Comparison of ENCODE assay signal across 15 cellular contexts in the genomic region with DNA sequence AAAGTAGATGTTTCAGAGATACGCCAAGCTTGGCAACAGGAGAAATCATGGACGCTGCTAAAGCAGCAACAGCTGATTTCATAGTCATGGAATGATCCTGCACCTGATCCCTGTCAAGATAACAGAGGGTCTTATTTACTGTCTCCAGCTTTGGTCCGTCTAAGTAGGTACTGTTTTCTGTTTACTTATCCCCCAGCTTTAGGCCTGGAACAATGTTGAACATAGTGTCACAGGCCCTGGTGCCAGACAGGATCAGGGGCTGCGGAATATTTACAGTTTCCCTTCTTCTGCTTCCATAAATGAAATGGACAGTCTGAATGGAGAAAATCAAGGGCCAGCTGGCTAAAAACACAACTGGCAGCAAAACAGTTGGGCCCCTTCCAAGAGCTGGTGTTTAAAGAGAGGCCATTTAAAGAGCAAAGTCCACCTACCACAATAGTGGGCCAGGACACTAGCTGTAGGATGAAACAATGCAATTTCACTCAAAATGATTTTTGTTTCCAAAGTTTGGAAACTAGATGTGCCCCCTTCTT. TPM values are rescaled to one million over a fixed set of nuclear protein-coding genes. Genes with fewer than 3 reads are reported as not detected.
A peak's percentile ranks its signal among the peaks of the same experiment; 100 is the strongest.
DNase-seq lines count a peak whose midpoint lies in the region; ATAC-seq and TF ChIP-seq lines count a peak whose summit lies in the region.
"Had no signal": no experiment of that assay in that cellular context is flagged by ENCODE, and none has a peak within 500 bp of the region (broad histone marks: within the 10 kb centered on the region; RNA-seq: fewer than 3 reads in every experiment).

No MANE protein-coding gene starts in this region.

- H3K36me3 ChIP-seq in liver (ENCODE audit: control insufficient read depth in 4 of 4, insufficient read depth in 3 of 4, low read depth in 1 of 4, low read length in 3 of 4), result no peaks in the 10 kb centered on the region
- no peaks in the 10 kb centered on the region for H3K36me3 ChIP-seq in uterus
- no peaks in the 10 kb centered on the region for H3K36me3 ChIP-seq in PC-9 (ENCODE audit: low read depth)
- H3K36me3 ChIP-seq: adrenal gland had no signal

- peaks cover 67% of the 10 kb centered on the region for H3K27me3 Mint-ChIP-seq in central memory CD8-positive, alpha-beta T cell

- H3K4me3 ChIP-seq in liver (ENCODE audit: low read depth in 1 of 3, low read length in 3 of 3) (peak overlapping the region; percentile 30 to 95 (median 74)), uterus (no peak overlapping the region), PC-9 (no peak overlapping the region)
- H3K4me3 ChIP-seq: adrenal gland had no signal

- intact Hi-C loops in uterus (cut with DNase I; ENCODE audit: low total_unique reads) (no loop called here), PC-9 (cut with micrococcal nuclease; ENCODE audit: unreplicated experiment) (no loop called here)

- CTCF ChIA-PET in PC-9 (lab: Charles Lee), result no interaction called here

- no peak for ATAC-seq in central memory CD8-positive, alpha-beta T cell (replicated peaks; ENCODE audit: extremely low read depth, poor library complexity, severe bottlenecking)
- ATAC-seq in HG02870 (IDR thresholded peaks at IDR 0.05; ENCODE audit: unreplicated experiment), result no peak
- ATAC-seq: natural killer cell treated with Interleukin-12 subunit alpha and Interleukin-12 subunit beta and Interleukin-15 and Interleukin-18, amount 100 ng/mL, for 72 hours had no signal

- H3K27ac ChIP-seq in liver (ENCODE audit: low read depth in 1 of 2, low read length in 2 of 2) (peak overlapping the region in 1 of 2 donors; percentile 68), uterus (peak overlapping the region; percentile 3 to 50), PC-9 (no peak overlapping the region)
- H3K27ac ChIP-seq: adrenal gland had no signal

- no peaks in the 10 kb centered on the region for H3K9me3 Mint-ChIP-seq in central memory CD8-positive, alpha-beta T cell

- peaks cover 20% of the 10 kb centered on the region for H3K4me1 Mint-ChIP-seq in central memory CD8-positive, alpha-beta T cell

- peak; percentile 44 for DNase-seq in NCI-H2196 (lab: John Stamatoyannopoulos, UW; ENCODE audit: unreplicated experiment)
- DNase-seq in NCI-H2196 treated with DMSO at 0.1 percent for 48 hours (lab: John Stamatoyannopoulos, UW; ENCODE audit: unreplicated experiment), result no peak
- DNase-seq in central memory CD8-positive, alpha-beta T cell (ENCODE audit: low spot score in 2 of 2), result no peak
- peak; percentile 21 to 27 for DNase-seq in uterus
- DNase-seq in PC-9, result no peak
- no peak for DNase-seq in GF-D8 (lab: John Stamatoyannopoulos, UW)
- DNase-seq: adrenal gland; DND-41; NCI-H1930; stimulated activated CD4-positive, alpha-beta T cell treated with anti-CD3 and anti-CD28 coated beads, Interleukin-12 subunit alpha, Interleukin-12 subunit beta, amount 100 ng/mL, for 4 hours; stimulated activated CD8-positive, alpha-beta memory T cell treated with anti-CD3 and anti-CD28 coated beads, Interleukin-4, amount 100 ng/mL, for 48 hours; T-helper 9 cell had no signal

- H3K4me1 ChIP-seq in liver (ENCODE audit: control insufficient read depth in 4 of 4, insufficient read depth in 4 of 4, low read length in 3 of 4) (peaks cover 9 to 36% (median 19%) of the 10 kb centered on the region in 4 donors), uterus (no peaks in the 10 kb centered on the region), PC-9 (replicated peaks; ENCODE audit: insufficient read depth) (no peaks in the 10 kb centered on the region; the same call in 1 of the 2 replicates)

- no peak overlapping the region for H2AFZ ChIP-seq in PC-9

- no peak for TF ChIP-seq POLR2A in uterus (IDR thresholded peaks at IDR 0.05)

- BruUV-seq in PC-9 (replicated peaks; lab: Mats Ljungman, UMichigan), result no TSS peak

- H3K9ac ChIP-seq in liver (ENCODE audit: low read depth in 1 of 2, low read length in 2 of 2), result no peak overlapping the region

- no peaks in the 10 kb centered on the region for H3K9me2 ChIP-seq in PC-9 (ENCODE audit: insufficient read depth)

- no peak overlapping the region for H3K4me2 ChIP-seq in PC-9

- peak; percentile 28 to 63 for TF ChIP-seq RAD21 in liver (IDR thresholded peaks at IDR 0.05)

- H3K9me3 ChIP-seq in liver (ENCODE audit: control insufficient read depth in 4 of 4, low read length in 3 of 4), result no peaks in the 10 kb centered on the region
- H3K9me3 ChIP-seq in uterus, result no peaks in the 10 kb centered on the region
- H3K9me3 ChIP-seq in PC-9 (ENCODE audit: insufficient read depth, low read depth), result no peaks in the 10 kb centered on the region
- H3K9me3 ChIP-seq: adrenal gland had no signal

- POLR2A ChIA-PET in PC-9 (lab: Charles Lee; ENCODE audit: unreplicated experiment), result interaction anchor here (0.7 kb wide), 1 partner anchor 92 kb away, joined by 16 read pairs; no protein-coding TSS in a partner anchor

- H3K27ac Mint-ChIP-seq in central memory CD8-positive, alpha-beta T cell (ENCODE audit: low read depth), result no peak overlapping the region
- H3K27ac Mint-ChIP-seq: natural killer cell treated with Interleukin-12 subunit alpha and Interleukin-12 subunit beta and Interleukin-15 and Interleukin-18, amount 100 ng/mL, for 72 hours had no signal

- H3K27me3 ChIP-seq in liver (ENCODE audit: control insufficient read depth in 4 of 4, insufficient read depth in 4 of 4, low read length in 3 of 4), result no peaks in the 10 kb centered on the region
- H3K27me3 ChIP-seq in uterus, result no peaks in the 10 kb centered on the region
- H3K27me3 ChIP-seq in PC-9 (ENCODE audit: insufficient read depth, low read depth), result peaks cover 2% of the 10 kb centered on the region; the same call in 1 of the 2 replicates

- H3K79me2 ChIP-seq in PC-9 (ENCODE audit: low read depth), result no peaks in the 10 kb centered on the region

- H4K20me1 ChIP-seq in PC-9 (ENCODE audit: insufficient read depth), result no peaks in the 10 kb centered on the region

- 26% methylated on average over 4 of the region's 4 CpGs for WGBS in liver

- peak overlapping the region; percentile 66 for H3K4me3 Mint-ChIP-seq in central memory CD8-positive, alpha-beta T cell
- H3K4me3 Mint-ChIP-seq: natural killer cell treated with Interleukin-12 subunit alpha and Interleukin-12 subunit beta and Interleukin-15 and Interleukin-18, amount 100 ng/mL, for 72 hours had no signal

- H3F3A ChIP-seq in PC-9 (ENCODE audit: insufficient read depth, low read depth), result 0 out of 2 replicates have a peak, but pooled peaks cover 3% of the 10 kb centered on the region

- H3K36me3 Mint-ChIP-seq in central memory CD8-positive, alpha-beta T cell (ENCODE audit: insufficient read depth), result peaks cover 2% of the 10 kb centered on the region
- H3K36me3 Mint-ChIP-seq: natural killer cell treated with Interleukin-12 subunit alpha and Interleukin-12 subunit beta and Interleukin-15 and Interleukin-18, amount 100 ng/mL, for 72 hours had no signal

- TF ChIP-seq CTCF in liver (IDR thresholded peaks at IDR 0.05; ENCODE audit: low read depth, low read length, missing input control) (no peak), uterus (IDR thresholded peaks at IDR 0.05) (no peak), PC-9 (conservative IDR thresholded peaks at IDR 0.05) (no peak)

TF ChIP-seq in liver, 16 proteins besides CTCF, POLR2A, EP300 and RAD21 (continues in another document):
- TF ChIP-seq SP1 (IDR thresholded peaks at IDR 0.05) (peak; percentile 78), GABPA (IDR thresholded peaks at IDR 0.05 in 1 of 2, conservative IDR thresholded peaks at IDR 0.05 in 1 of 2) (no peak), FOXA2 (IDR thresholded peaks at IDR 0.05) (peak; percentile 15), HNF4G (IDR thresholded peaks at IDR 0.05) (peak; percentile 92), NR2F2 (IDR thresholded peaks at IDR 0.05) (no peak), EGR1 (IDR thresholded peaks at IDR 0.05; ENCODE audit: low read depth in 2 of 2) (no peak), ZBTB33 (IDR thresholded peaks at IDR 0.05) (peak; percentile 24), FOXA1 (IDR thresholded peaks at IDR 0.05) (peak; percentile 29), JUND (IDR thresholded peaks at IDR 0.05) (no peak), TAF1 (conservative IDR thresholded peaks at IDR 0.05) (no peak), RXRA (IDR thresholded peaks at IDR 0.05) (peak; percentile 35 to 42), YY1 (IDR thresholded peaks at IDR 0.05) (peak; percentile 93), HNF4A (conservative IDR thresholded peaks at IDR 0.05) (peak; percentile 94 to 95), ATF3 (IDR thresholded peaks at IDR 0.05) (peak; percentile 41)
- TF ChIP-seq, protein P1, sequence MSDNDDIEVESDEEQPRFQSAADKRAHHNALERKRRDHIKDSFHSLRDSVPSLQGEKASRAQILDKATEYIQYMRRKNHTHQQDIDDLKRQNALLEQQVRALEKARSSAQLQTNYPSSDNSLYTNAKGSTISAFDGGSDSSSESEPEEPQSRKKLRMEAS (IDR thresholded peaks at IDR 0.05), result no peak

RNA-seq across cellular contexts. Expression of gene GPR37, which starts 2.9 kb away (rescaled TPM):
- total RNA-seq in liver, result 10 to 100 TPM in 1 of 2 donors, under 1 TPM in 1; 0.33 to 12.0 TPM
- polyA plus RNA-seq in liver, result 10 to 100 TPM in 1 of 2 donors, 1 to 10 TPM in 1; 5.9 to 11.5 TPM
- 10 to 100 TPM in 1 of 4 donors, under 1 TPM in 3; 0.51 to 11.0 (median 0.64) TPM for total RNA-seq in uterus
- 1.8 and 1.9 TPM in 2 replicates for total RNA-seq in PC-9 (2021)
- total RNA-seq: natural killer cell treated with Interleukin-12 subunit alpha and Interleukin-12 subunit beta and Interleukin-15 and Interleukin-18, amount 100 ng/mL, for 72 hours had no signal

Comparison
In these comparisons a context has a peak if more than half of its experiments do, and no peak if none do; other contexts are left out.
1. DNase-seq: peak in NCI-H2196 (single experiment) and uterus (2 of 2); none in NCI-H2196 treated with DMSO at 0.1 percent for 48 hours (single experiment), central memory CD8-positive, alpha-beta T cell (0 of 2), PC-9 (0 of 2) and GF-D8 (single experiment).
2. H3K4me3 ChIP-seq: peak in liver (3 of 3); none in uterus (0 of 2) and PC-9 (single experiment).